ENCODE assay signal across 8 cellular contexts in the genomic region with DNA sequence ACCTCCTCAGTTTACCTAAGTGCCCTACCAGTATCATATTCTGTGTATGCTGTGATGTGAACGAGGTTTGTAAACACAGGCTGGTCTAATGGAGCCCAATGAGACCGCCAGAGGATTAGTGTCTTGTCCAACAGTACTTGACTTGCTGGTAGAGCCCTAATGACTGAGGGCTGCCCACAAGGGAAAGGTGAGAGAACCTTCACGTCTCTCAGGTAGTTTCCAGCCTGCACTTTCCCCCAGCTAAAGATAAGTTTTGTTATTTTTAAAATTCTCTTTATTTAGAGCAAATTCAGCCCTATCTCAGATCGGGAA. TPM values are rescaled to one million over a fixed set of nuclear protein-coding genes. Genes with fewer than 3 reads are reported as not detected.
DNase-seq lines count a peak whose midpoint lies in the region; ATAC-seq and TF ChIP-seq lines count a peak whose summit lies in the region.

No MANE protein-coding gene starts in this region.

- no peaks in the 10 kb centered on the region for H3F3A ChIP-seq in GM23338 (replicated peaks; ENCODE audit: low read depth)
- peaks cover 7% of the 10 kb centered on the region for H3F3A ChIP-seq in neural progenitor cell (ENCODE audit: low read depth)

- peak overlapping the region; percentile 99 for H3K9ac ChIP-seq in neural progenitor cell

- TF ChIP-seq CTCF in GM12864 (IDR thresholded peaks at IDR 0.05; ENCODE audit: low read depth, low read length, missing control alignments) (peak; percentile 7), GM23338 (conservative IDR thresholded peaks at IDR 0.05; ENCODE audit: low read depth in 2 of 2) (no peak), epithelial cell of esophagus (IDR thresholded peaks at IDR 0.05; ENCODE audit: insufficient read depth, low read depth, low read length, missing control alignments) (no peak), neural progenitor cell (IDR thresholded peaks at IDR 0.05) (no peak), GM20000 (IDR thresholded peaks at IDR 0.05; ENCODE audit: extremely low read depth, missing control alignments) (no peak)

- H3K4me3 ChIP-seq in GM12864 (ENCODE audit: low read depth, low read length) (peak overlapping the region; percentile 64), GM23338 (peak overlapping the region; percentile 92), epithelial cell of esophagus (ENCODE audit: low read length) (peak overlapping the region; percentile 93), neural progenitor cell (peak overlapping the region; percentile 96)

- H3K36me3 ChIP-seq in GM23338 (ENCODE audit: insufficient read depth) (no peaks in the 10 kb centered on the region), neural progenitor cell (no peaks in the 10 kb centered on the region)

- no peaks in the 10 kb centered on the region for H3K36me3 Mint-ChIP-seq in GM23338 (ENCODE audit: low read depth)
- H3K36me3 Mint-ChIP-seq in neural progenitor cell = peaks cover 9% of the 10 kb centered on the region

- H3K27me3 ChIP-seq in GM23338 (ENCODE audit: insufficient read depth) (no peaks in the 10 kb centered on the region), neural progenitor cell (no peaks in the 10 kb centered on the region)

- peaks cover 24% of the 10 kb centered on the region for H3K4me1 Mint-ChIP-seq in GM23338
- H3K4me1 Mint-ChIP-seq in neural progenitor cell = peaks cover 30% of the 10 kb centered on the region

- H2AFZ ChIP-seq in GM23338 = peak overlapping the region; percentile 40; the same call in 1 of the 2 replicates
- peak overlapping the region; percentile 99 for H2AFZ ChIP-seq in neural progenitor cell (replicated peaks)

- H3K4me3 Mint-ChIP-seq in GM23338 (no peak overlapping the region; the same call in 2 of the 3 replicates), neural progenitor cell (peak overlapping the region; percentile 96)

- H3K9me2 ChIP-seq in GM23338 (ENCODE audit: insufficient read depth) = no peaks in the 10 kb centered on the region

- intact Hi-C loops in posterior vena cava (cut with DNase I) = no loop called here

- no peak for DNase-seq in GM12864 (ENCODE audit: low read depth)
- no peak for DNase-seq in GM23338 (ENCODE audit: low spot score)
- peak; percentile 89 for DNase-seq in NCI-H82 (lab: John Stamatoyannopoulos, UW)
- DNase-seq in epithelial cell of esophagus (ENCODE audit: low read depth) = no peak
- DNase-seq in neural progenitor cell (ENCODE audit: low spot score) = no peak
- no peak for DNase-seq in KBM-7
- no peak for DNase-seq in GM20000 (ENCODE audit: low spot score)
- DNase-seq in posterior vena cava (ENCODE audit: low spot score) = no peak

- no peaks in the 10 kb centered on the region for H3K9me3 ChIP-seq in neural progenitor cell (ENCODE audit: low read depth)

- H3K27ac ChIP-seq in GM23338 (ENCODE audit: low read depth) (peak overlapping the region; percentile 98), neural progenitor cell (no peak overlapping the region)

- peaks cover 53% of the 10 kb centered on the region for H3K79me2 ChIP-seq in GM23338 (replicated peaks; ENCODE audit: insufficient read depth)
- peaks cover 63% of the 10 kb centered on the region for H3K79me2 ChIP-seq in neural progenitor cell (ENCODE audit: low read depth)

- ATAC-seq in GM23338 = peak; percentile 51

- in situ Hi-C loops in KBM-7 (cut with MboI; ENCODE audit: low pct_unique_long_range_greater_than_20kb, low sequenced_read_pairs) = no loop called here

- H3K4me1 ChIP-seq in GM23338 (ENCODE audit: insufficient read depth) (peaks cover 37% of the 10 kb centered on the region), neural progenitor cell (peaks cover 32% of the 10 kb centered on the region)

- H4K20me1 ChIP-seq in GM23338 (replicated peaks; ENCODE audit: insufficient read depth) = peaks cover 13% of the 10 kb centered on the region
- H4K20me1 ChIP-seq in neural progenitor cell (ENCODE audit: low read depth) = peaks cover 37% of the 10 kb centered on the region

- H3K27ac Mint-ChIP-seq in GM23338 = peak overlapping the region; percentile 98
- H3K27ac Mint-ChIP-seq in neural progenitor cell = peak overlapping the region; percentile 98

- no peaks in the 10 kb centered on the region for H3K27me3 Mint-ChIP-seq in GM23338 (ENCODE audit: insufficient read depth, low read depth, poor library complexity)
- no peaks in the 10 kb centered on the region for H3K27me3 Mint-ChIP-seq in neural progenitor cell (ENCODE audit: insufficient read depth, low read depth)

- H3K9me3 Mint-ChIP-seq in GM23338 (no peaks in the 10 kb centered on the region), neural progenitor cell (peaks cover 3% of the 10 kb centered on the region)

- peak overlapping the region; percentile 85 for H3K4me2 ChIP-seq in GM23338
- peak overlapping the region; percentile 95 for H3K4me2 ChIP-seq in neural progenitor cell

TF ChIP-seq in GM23338, 12 proteins besides CTCF, POLR2A, EP300 and RAD21 (continues in another document):
- TF ChIP-seq, protein P1, sequence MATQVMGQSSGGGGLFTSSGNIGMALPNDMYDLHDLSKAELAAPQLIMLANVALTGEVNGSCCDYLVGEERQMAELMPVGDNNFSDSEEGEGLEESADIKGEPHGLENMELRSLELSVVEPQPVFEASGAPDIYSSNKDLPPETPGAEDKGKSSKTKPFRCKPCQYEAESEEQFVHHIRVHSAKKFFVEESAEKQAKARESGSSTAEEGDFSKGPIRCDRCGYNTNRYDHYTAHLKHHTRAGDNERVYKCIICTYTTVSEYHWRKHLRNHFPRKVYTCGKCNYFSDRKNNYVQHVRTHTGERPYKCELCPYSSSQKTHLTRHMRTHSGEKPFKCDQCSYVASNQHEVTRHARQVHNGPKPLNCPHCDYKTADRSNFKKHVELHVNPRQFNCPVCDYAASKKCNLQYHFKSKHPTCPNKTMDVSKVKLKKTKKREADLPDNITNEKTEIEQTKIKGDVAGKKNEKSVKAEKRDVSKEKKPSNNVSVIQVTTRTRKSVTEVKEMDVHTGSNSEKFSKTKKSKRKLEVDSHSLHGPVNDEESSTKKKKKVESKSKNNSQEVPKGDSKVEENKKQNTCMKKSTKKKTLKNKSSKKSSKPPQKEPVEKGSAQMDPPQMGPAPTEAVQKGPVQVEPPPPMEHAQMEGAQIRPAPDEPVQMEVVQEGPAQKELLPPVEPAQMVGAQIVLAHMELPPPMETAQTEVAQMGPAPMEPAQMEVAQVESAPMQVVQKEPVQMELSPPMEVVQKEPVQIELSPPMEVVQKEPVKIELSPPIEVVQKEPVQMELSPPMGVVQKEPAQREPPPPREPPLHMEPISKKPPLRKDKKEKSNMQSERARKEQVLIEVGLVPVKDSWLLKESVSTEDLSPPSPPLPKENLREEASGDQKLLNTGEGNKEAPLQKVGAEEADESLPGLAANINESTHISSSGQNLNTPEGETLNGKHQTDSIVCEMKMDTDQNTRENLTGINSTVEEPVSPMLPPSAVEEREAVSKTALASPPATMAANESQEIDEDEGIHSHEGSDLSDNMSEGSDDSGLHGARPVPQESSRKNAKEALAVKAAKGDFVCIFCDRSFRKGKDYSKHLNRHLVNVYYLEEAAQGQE (IDR thresholded peaks at IDR 0.05; ENCODE audit: unreplicated experiment) = no peak
- TF ChIP-seq CREB1 (CRISPR knock-in tag; IDR thresholded peaks at IDR 0.05; ENCODE audit: low read depth) (no peak; the same call in 1 of the 2 replicates), ZNF114 (CRISPR knock-in tag; IDR thresholded peaks at IDR 0.05) (no peak), POLR2AphosphoS5 (IDR thresholded peaks at IDR 0.05; ENCODE audit: low read depth) (no peak), JUNB (IDR thresholded peaks at IDR 0.05; ENCODE audit: unreplicated experiment) (no peak), ZNF331 (CRISPR knock-in tag; IDR thresholded peaks at IDR 0.05; ENCODE audit: low read depth) (no peak)
- TF ChIP-seq, protein P2, sequence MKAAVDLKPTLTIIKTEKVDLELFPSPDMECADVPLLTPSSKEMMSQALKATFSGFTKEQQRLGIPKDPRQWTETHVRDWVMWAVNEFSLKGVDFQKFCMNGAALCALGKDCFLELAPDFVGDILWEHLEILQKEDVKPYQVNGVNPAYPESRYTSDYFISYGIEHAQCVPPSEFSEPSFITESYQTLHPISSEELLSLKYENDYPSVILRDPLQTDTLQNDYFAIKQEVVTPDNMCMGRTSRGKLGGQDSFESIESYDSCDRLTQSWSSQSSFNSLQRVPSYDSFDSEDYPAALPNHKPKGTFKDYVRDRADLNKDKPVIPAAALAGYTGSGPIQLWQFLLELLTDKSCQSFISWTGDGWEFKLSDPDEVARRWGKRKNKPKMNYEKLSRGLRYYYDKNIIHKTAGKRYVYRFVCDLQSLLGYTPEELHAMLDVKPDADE (IDR thresholded peaks at IDR 0.05) = no peak

RNA-seq across cellular contexts. Expression of a gene that starts 0.5 kb away (rescaled TPM):
- total RNA-seq in GM23338 (2014; rRNA removed; shearing (Covaris generic)) = 61.4 and 69.3 TPM in 2 replicates
- 36.3 and 46.0 TPM in 2 replicates for polyA plus RNA-seq in GM23338 (2016; fragmentation: Nextera tagmentation; extraction: Ambion mirVana)
- total RNA-seq in neural progenitor cell (ENCODE audit: low replicate concordance) (80.7 and 136 TPM in 2 replicates), posterior vena cava (10 to 100 TPM; 31.6 to 32.8 TPM)
